21 cellular contexts compared by ENCODE assay signal in genomic region chr11:64461081-64461480, GRCh38.
DNase-seq lines count a peak whose midpoint lies in the region; ATAC-seq, FAIRE-seq and TF ChIP-seq lines count a peak whose summit lies in the region.
"Had no signal": no experiment of that assay in that cellular context is flagged by ENCODE, and none has a peak within 500 bp of the region (broad histone marks: within the 10 kb centered on the region; RNA-seq: fewer than 3 reads in every experiment).

No MANE protein-coding gene starts in this region.

- H3K9me3 Mint-ChIP-seq in CD14-positive monocyte (peaks cover 0 to 4% (median 0%) of the 10 kb centered on the region in 7 donors), progenitor cell of endocrine pancreas (ENCODE audit: low read depth) (no peaks in the 10 kb centered on the region)
- H3K9me3 Mint-ChIP-seq: CD4-positive, CD25-positive, alpha-beta regulatory T cell; CD8-positive, alpha-beta T cell had no signal

- DNase-seq in CD14-positive monocyte (ENCODE audit: low spot score) (peak; percentile 14), coronary artery (ENCODE audit: low spot score) (peak; percentile 40), left lobe of liver (ENCODE audit: low spot score) (peak; percentile 23), sciatic nerve (ENCODE audit: low spot score) (peak; percentile 23), Kasumi-1 (lab: John Stamatoyannopoulos, UW) (no peak), progenitor cell of endocrine pancreas (ENCODE audit: low spot score, unreplicated experiment) (no peak), kidney (no peak)
- DNase-seq: C1 segment of cervical spinal cord; Caco-2; CD4-positive, CD25-positive, alpha-beta regulatory T cell; CD8-positive, alpha-beta T cell; DMS153; DND-41; GDM1; GM23248; H7; HCEC 1CT had no signal

- intact Hi-C loops in CD14-positive monocyte (cut with micrococcal nuclease) (no loop called here), sciatic nerve (cut with DNase I) (no loop called here), kidney (cut with DNase I) (no loop called here)

- no peak for FAIRE-seq in kidney (lab: Jason Lieb, UNC)
- FAIRE-seq: GM12878, GM19239, H1 had no signal

- H3K4me3 ChIP-seq in coronary artery (no peak overlapping the region), kidney (ENCODE audit: low read length in 2 of 2) (no peak overlapping the region)
- H3K4me3 ChIP-seq: GM12878, GM23248 had no signal

- ATAC-seq in left lobe of liver (no peak), sciatic nerve (no peak), HG02623 (IDR thresholded peaks at IDR 0.05; ENCODE audit: unreplicated experiment) (no peak)
- ATAC-seq: CD8-positive, alpha-beta T cell; GM12878 had no signal

- no peaks in the 10 kb centered on the region for H3K9me3 ChIP-seq in kidney (ENCODE audit: control insufficient read depth in 1 of 2, low read length in 2 of 2)
- H3K9me3 ChIP-seq: Caco-2 had no signal

- H3K4me1 ChIP-seq in kidney (ENCODE audit: control insufficient read depth in 1 of 2, insufficient read depth in 1 of 2, low read depth in 1 of 2, low read length in 2 of 2) = no peaks in the 10 kb centered on the region
- H3K4me1 ChIP-seq: Caco-2 had no signal

- peaks cover 0 to 6% (median 0%) of the 10 kb centered on the region in 3 donors for H3K27me3 Mint-ChIP-seq in CD14-positive monocyte (ENCODE audit: low read depth in 3 of 3)
- peaks cover 38% of the 10 kb centered on the region for H3K27me3 Mint-ChIP-seq in progenitor cell of endocrine pancreas

- H3K27ac ChIP-seq in coronary artery = no peak overlapping the region
- no peak overlapping the region for H3K27ac ChIP-seq in kidney (ENCODE audit: low read depth in 2 of 2, low read length in 2 of 2)
- H3K27ac ChIP-seq: GM23248 had no signal

- H3K36me3 ChIP-seq in kidney (ENCODE audit: control insufficient read depth in 1 of 2, insufficient read depth in 2 of 2, low read length in 2 of 2) = no peaks in the 10 kb centered on the region

- no peak overlapping the region for H3K9ac ChIP-seq in kidney (ENCODE audit: low read length in 2 of 2)
- H3K9ac ChIP-seq: GM23248 had no signal

- TF ChIP-seq CTCF in CD14-positive monocyte (IDR thresholded peaks at IDR 0.05) (no peak), coronary artery (IDR thresholded peaks at IDR 0.05) (no peak), progenitor cell of endocrine pancreas (IDR thresholded peaks at IDR 0.05; ENCODE audit: unreplicated experiment) (no peak), kidney (IDR thresholded peaks at IDR 0.05; ENCODE audit: borderline replicate concordance, extremely low read depth, insufficient read depth) (no peak)

- H3K4me3 Mint-ChIP-seq in CD14-positive monocyte (no peak overlapping the region), progenitor cell of endocrine pancreas (ENCODE audit: low read depth) (no peak overlapping the region)
- H3K4me3 Mint-ChIP-seq: CD4-positive, CD25-positive, alpha-beta regulatory T cell; CD8-positive, alpha-beta T cell had no signal

- H3K4me1 Mint-ChIP-seq in CD14-positive monocyte (peaks cover 2% of the 10 kb centered on the region), progenitor cell of endocrine pancreas (ENCODE audit: low read depth) (no peaks in the 10 kb centered on the region)
- H3K4me1 Mint-ChIP-seq: CD4-positive, CD25-positive, alpha-beta regulatory T cell had no signal

- H3K27ac Mint-ChIP-seq in CD14-positive monocyte = no peak overlapping the region
- H3K27ac Mint-ChIP-seq in progenitor cell of endocrine pancreas = no peak overlapping the region
- H3K27ac Mint-ChIP-seq: CD4-positive, CD25-positive, alpha-beta regulatory T cell; CD8-positive, alpha-beta T cell had no signal

- H3K36me3 Mint-ChIP-seq in CD14-positive monocyte (no peaks in the 10 kb centered on the region), progenitor cell of endocrine pancreas (ENCODE audit: insufficient read depth) (no peaks in the 10 kb centered on the region)
- H3K36me3 Mint-ChIP-seq: CD4-positive, CD25-positive, alpha-beta regulatory T cell; CD8-positive, alpha-beta T cell had no signal

Comparison
In these comparisons a context has a peak if more than half of its experiments do, and no peak if none do; other contexts are left out.
1. DNase-seq: peak in CD14-positive monocyte (single experiment), coronary artery (single experiment), left lobe of liver (single experiment) and sciatic nerve (single experiment); none in Kasumi-1 (0 of 2), progenitor cell of endocrine pancreas (single experiment) and kidney (single experiment).